ENCODE assay signal across 28 cellular contexts in genomic region chrX:8629871-8630270, GRCh38.
DNase-seq lines count a peak whose midpoint lies in the region; TF ChIP-seq lines count a peak whose summit lies in the region.
"Had no signal": no experiment of that assay in that cellular context is flagged by ENCODE, and none has a peak within 500 bp of the region (broad histone marks: within the 10 kb centered on the region; RNA-seq: fewer than 3 reads in every experiment).

No MANE protein-coding gene starts in this region.

- TF ChIP-seq POLR2A in breast epithelium (IDR thresholded peaks at IDR 0.05), result no peak

- H3K4me3 Mint-ChIP-seq in MCF 10A (ENCODE audit: unreplicated experiment), result no peak overlapping the region
- H3K4me3 Mint-ChIP-seq: activated CD4-positive, alpha-beta T cell treated with anti-CD3 and anti-CD28 coated beads, Interleukin-2, amount 10 ng/mL, durations not matched to agents 24 days and 14 days; T-helper 2 cell treated with Interferon-gamma antibody and Interleukin-4, amounts not matched to agents 5 μg/mL and 100 μg/mL, for 36 hours had no signal

- no peak overlapping the region for H3K27ac Mint-ChIP-seq in MCF 10A (ENCODE audit: low read depth, unreplicated experiment)
- H3K27ac Mint-ChIP-seq: activated CD4-positive, alpha-beta T cell treated with anti-CD3 and anti-CD28 coated beads, Interleukin-2, amount 10 ng/mL, durations not matched to agents 24 days and 14 days; activated naive CD4-positive, alpha-beta T cell treated with anti-CD3 and anti-CD28 coated beads, Interleukin-2, amount 50 U/mL, for 72 hours; T-helper 2 cell treated with Interferon-gamma antibody and Interleukin-4, amounts not matched to agents 5 μg/mL and 100 μg/mL, for 36 hours had no signal

- H3K36me3 Mint-ChIP-seq in MCF 10A (ENCODE audit: insufficient read depth, unreplicated experiment), result no peaks in the 10 kb centered on the region
- H3K36me3 Mint-ChIP-seq: activated naive CD4-positive, alpha-beta T cell treated with anti-CD3 and anti-CD28 coated beads, Interleukin-2, amount 50 U/mL, for 72 hours had no signal

- intact Hi-C loops in MCF 10A (cut with micrococcal nuclease), result no loop called here
- intact Hi-C loops in breast epithelium (cut with DNase I; ENCODE audit: low total_unique reads), result no loop called here

- no peaks in the 10 kb centered on the region for H3K4me1 Mint-ChIP-seq in MCF 10A (ENCODE audit: insufficient read depth, unreplicated experiment)
- H3K4me1 Mint-ChIP-seq: activated CD4-positive, alpha-beta T cell treated with anti-CD3 and anti-CD28 coated beads, Interleukin-2, amount 10 ng/mL, durations not matched to agents 24 days and 14 days had no signal

- CTCF ChIA-PET in MCF 10A (lab: Yijun Ruan, JAX), result no interaction called here

- DNase-seq in MCF 10A (ENCODE audit: unreplicated experiment), result peak; percentile 51
- DNase-seq in breast epithelium (ENCODE audit: low spot score in 2 of 2), result no peak
- peak; percentile 82 for DNase-seq in amniotic epithelial cell (ENCODE audit: low read depth)
- DNase-seq in epithelial cell of esophagus (ENCODE audit: low read depth), result peak; percentile 87
- DNase-seq in RPMI8226, result no peak
- no peak for DNase-seq in NCI-H524 treated with DMSO at 0.1 percent for 48 hours (lab: John Stamatoyannopoulos, UW)
- DNase-seq in HuH-7 (ENCODE audit: low spot score), result no peak
- DNase-seq in NCI-H1105 (lab: John Stamatoyannopoulos, UW), result no peak
- DNase-seq: activated CD4-positive, alpha-beta T cell treated with anti-CD3 and anti-CD28 coated beads, Interleukin-2, amount 10 ng/mL, durations not matched to agents 24 days and 14 days; activated effector memory CD4-positive, alpha-beta T cell treated with Interleukin-2 at 50 U/mL for 16 hours; activated T-cell treated with anti-CD3 and anti-CD28 coated beads, Interleukin-2, amount 50 U/mL, for 1 hour; cerebellar nuclear complex; DND-41; GOT3; kidney; NCI-H1092; NCI-H1930; NCI-H2171 treated with DMSO at 0.1 percent for 48 hours; NCI-H526 treated with DMSO at 0.1 percent for 48 hours; NK-92 treated with Interleukin-12 subunit alpha and Interleukin-12 subunit beta, amount 100 ng/mL, for 24 hours; right cardiac atrium; SHP77 treated with DMSO at 0.1 percent for 48 hours; stimulated activated naive CD4-positive, alpha-beta T cell treated with Interleukin-2 at 50 U/mL for 16 hours had no signal

- POLR2A ChIA-PET in MCF 10A (lab: Yijun Ruan, JAX), result no interaction called here

- H3K27me3 Mint-ChIP-seq in MCF 10A (ENCODE audit: insufficient read depth, unreplicated experiment), result no peaks in the 10 kb centered on the region
- H3K27me3 Mint-ChIP-seq: activated CD4-positive, alpha-beta T cell treated with anti-CD3 and anti-CD28 coated beads, Interleukin-2, amount 10 ng/mL, durations not matched to agents 24 days and 14 days had no signal

- no peaks in the 10 kb centered on the region for H3K4me1 ChIP-seq in breast epithelium
- H3K4me1 ChIP-seq: ascending aorta had no signal

- H3K9me3 ChIP-seq in breast epithelium, result no peaks in the 10 kb centered on the region
- H3K9me3 ChIP-seq: ascending aorta had no signal

- H3K9me3 Mint-ChIP-seq in MCF 10A (ENCODE audit: unreplicated experiment), result peaks cover 13% of the 10 kb centered on the region
- H3K9me3 Mint-ChIP-seq: T-helper 2 cell treated with Interferon-gamma antibody and Interleukin-4, amounts not matched to agents 5 μg/mL and 100 μg/mL, for 36 hours had no signal

- no peaks in the 10 kb centered on the region for H3K27me3 ChIP-seq in breast epithelium
- H3K27me3 ChIP-seq: ascending aorta had no signal

- no peak overlapping the region for H3K4me3 ChIP-seq in breast epithelium
- H3K4me3 ChIP-seq in epithelial cell of esophagus (ENCODE audit: low read length), result no peak overlapping the region
- H3K4me3 ChIP-seq: ascending aorta, smooth muscle cell had no signal

- TF ChIP-seq CTCF in MCF 10A (IDR thresholded peaks at IDR 0.05; ENCODE audit: unreplicated experiment) (no peak), breast epithelium (IDR thresholded peaks at IDR 0.05) (no peak), epithelial cell of esophagus (IDR thresholded peaks at IDR 0.05; ENCODE audit: insufficient read depth, low read depth, low read length, missing control alignments) (no peak)

- BruUV-seq in MCF 10A (replicated peaks; lab: Mats Ljungman, UMichigan), result no TSS peak

- no peaks in the 10 kb centered on the region for H3K36me3 ChIP-seq in breast epithelium
- H3K36me3 ChIP-seq: ascending aorta had no signal

- no peak overlapping the region for H3K27ac ChIP-seq in breast epithelium
- H3K27ac ChIP-seq: 22Rv1, ascending aorta had no signal

Comparison
In these comparisons a context has a peak if more than half of its experiments do, and no peak if none do; other contexts are left out.
1. DNase-seq: peak in MCF 10A (single experiment), amniotic epithelial cell (single experiment) and epithelial cell of esophagus (single experiment); none in breast epithelium (0 of 2), RPMI8226 (single experiment), NCI-H524 treated with DMSO at 0.1 percent for 48 hours (single experiment), HuH-7 (single experiment) and NCI-H1105 (single experiment).